In genomic region chr6:36912583-36912982, GRCh38 we compare ENCODE assay signal across 9 cellular contexts. TPM values are rescaled to one million over a fixed set of nuclear protein-coding genes. Genes with fewer than 3 reads are reported as not detected.
A peak's percentile ranks its signal among the peaks of the same experiment; 100 is the strongest.
DNase-seq lines count a peak whose midpoint lies in the region; ATAC-seq and TF ChIP-seq lines count a peak whose summit lies in the region.
"Had no signal": no experiment of that assay in that cellular context is flagged by ENCODE, and none has a peak within 500 bp of the region (broad histone marks: within the 10 kb centered on the region; RNA-seq: fewer than 3 reads in every experiment).

No MANE protein-coding gene starts in this region.

- H3K4me3 ChIP-seq in aorta (ENCODE audit: low read length in 2 of 2) = no peak overlapping the region

- no peaks in the 10 kb centered on the region for H3K27me3 ChIP-seq in aorta (ENCODE audit: control insufficient read depth in 1 of 2, insufficient read depth in 2 of 2, low read length in 1 of 2)

- H3K27me3 Mint-ChIP-seq in T-helper 17 cell (no peaks in the 10 kb centered on the region), MCF 10A (ENCODE audit: insufficient read depth, unreplicated experiment) (no peaks in the 10 kb centered on the region)
- H3K27me3 Mint-ChIP-seq: dendritic cell treated with granulocyte-macrophage colony-stimulating factor and Interleukin-4, amounts not matched to agents 40 ng/mL and 50 ng/mL, for 4 days had no signal

- no peak overlapping the region for H3K27ac ChIP-seq in aorta (ENCODE audit: low read depth in 1 of 2, low read length in 2 of 2)

- no peaks in the 10 kb centered on the region for H3K9me3 ChIP-seq in T-helper 17 cell (ENCODE audit: control insufficient read depth, low read length, poor library complexity, severe bottlenecking)
- H3K9me3 ChIP-seq in aorta (ENCODE audit: control insufficient read depth, low read length) = no peaks in the 10 kb centered on the region

- intact Hi-C loops in MCF 10A (cut with micrococcal nuclease) (loop anchor here (1.0 kb wide), 2 partner anchors 106 to 146 kb away; no protein-coding TSS in a partner anchor), aorta (cut with DNase I) (no loop called here)

- no peak for TF ChIP-seq CTCF in MCF 10A (IDR thresholded peaks at IDR 0.05; ENCODE audit: unreplicated experiment)

- CTCF ChIA-PET in MCF 10A (lab: Yijun Ruan, JAX) = interaction anchor here (0.6 to 1.1 kb wide), 3 partner anchors 17 to 105 kb away, joined by 3 to 9 read pairs (median 3); no protein-coding TSS in a partner anchor

- ATAC-seq in GM18861 (IDR thresholded peaks at IDR 0.05; ENCODE audit: unreplicated experiment) (peak; percentile 81), HG02973 (IDR thresholded peaks at IDR 0.05; ENCODE audit: unreplicated experiment) (peak; percentile 78), T-helper 17 cell (peak; percentile 91), aorta (ENCODE audit: low FRiP score) (no peak)

- H3K27ac Mint-ChIP-seq in T-helper 17 cell (peak overlapping the region; percentile 99), MCF 10A (ENCODE audit: low read depth, unreplicated experiment) (no peak overlapping the region)

- DNase-seq in T-helper 17 cell (peak; percentile 29 to 54 (median 36)), MCF 10A (ENCODE audit: unreplicated experiment) (peak; percentile 76), OCI-M1 (lab: John Stamatoyannopoulos, UW) (no peak), aorta (no peak), NCI-H1694 treated with DMSO at 0.1 percent for 48 hours (lab: John Stamatoyannopoulos, UW) (no peak)
- peak; percentile 47 to 55 (median 51) for DNase-seq in stimulated activated CD4-positive, alpha-beta T cell treated with anti-CD3 and anti-CD28 coated beads, Interleukin-12 subunit alpha, Interleukin-12 subunit beta, amount 100 ng/mL, for 48 hours (ENCODE audit: low read depth in 2 of 3, low spot score in 1 of 3)

- H3K4me1 ChIP-seq in aorta (ENCODE audit: control insufficient read depth in 1 of 2, insufficient read depth in 2 of 2, low read length in 2 of 2) = peaks cover 0 to 11% of the 10 kb centered on the region in 2 donors

- BruUV-seq in MCF 10A (replicated peaks; lab: Mats Ljungman, UMichigan) = no TSS peak

- H3K4me1 Mint-ChIP-seq in T-helper 17 cell (peaks cover 39% of the 10 kb centered on the region), MCF 10A (ENCODE audit: insufficient read depth, unreplicated experiment) (peaks cover 27% of the 10 kb centered on the region)

- H3K4me3 Mint-ChIP-seq in T-helper 17 cell (peak overlapping the region; percentile 85), MCF 10A (ENCODE audit: unreplicated experiment) (no peak overlapping the region)
- H3K4me3 Mint-ChIP-seq: dendritic cell treated with granulocyte-macrophage colony-stimulating factor and Interleukin-4, amounts not matched to agents 40 ng/mL and 50 ng/mL, for 4 days had no signal

- no peaks in the 10 kb centered on the region for H3K9me3 Mint-ChIP-seq in MCF 10A (ENCODE audit: unreplicated experiment)
- H3K9me3 Mint-ChIP-seq: dendritic cell treated with granulocyte-macrophage colony-stimulating factor and Interleukin-4, amounts not matched to agents 40 ng/mL and 50 ng/mL, for 4 days had no signal

- H3K36me3 Mint-ChIP-seq in T-helper 17 cell (ENCODE audit: low read depth) = peaks cover 6% of the 10 kb centered on the region
- peaks cover 79% of the 10 kb centered on the region for H3K36me3 Mint-ChIP-seq in MCF 10A (ENCODE audit: insufficient read depth, unreplicated experiment)

- H3K36me3 ChIP-seq in aorta (ENCODE audit: control insufficient read depth in 1 of 2, insufficient read depth in 2 of 2, low read length in 1 of 2) = peaks cover 0 to 6% of the 10 kb centered on the region in 2 donors

- POLR2A ChIA-PET in MCF 10A (lab: Yijun Ruan, JAX) = interaction anchor here (0.6 to 2.2 kb wide), 5 partner anchors 20 to 74 kb away, joined by 3 to 7 read pairs (median 3); partner anchors contain the start of genes C6orf89 and MTCH1

- WGBS in aorta, 2 donors = 79 to 84% methylated on average over 8 of the region's 8 CpGs

RNA-seq across cellular contexts. Expression of gene C6orf89, which starts 26.8 kb away (rescaled TPM):
- total RNA-seq in T-helper 17 cell (10 to 100 TPM; 30.9 to 36.4 TPM), MCF 10A (2022) (36.9 and 43.1 TPM in 2 replicates), aorta (10 to 100 TPM; 56.9 to 59.7 TPM)
- 10 to 100 TPM; 16.7 to 22.8 TPM for polyA plus RNA-seq in aorta

RNA-seq across cellular contexts. Expression of gene PPIL1, which starts 38.0 kb away (rescaled TPM):
- total RNA-seq in T-helper 17 cell = 1 to 10 TPM; 3.8 to 4.5 TPM
- total RNA-seq in MCF 10A (2022) = 53.6 and 54.9 TPM in 2 replicates
- total RNA-seq in aorta = 10 to 100 TPM; 12.0 to 13.4 TPM
- 10 to 100 TPM in 1 of 2 donors, 1 to 10 TPM in 1; 9.6 to 33.7 TPM for polyA plus RNA-seq in aorta

RNA-seq across cellular contexts. Expression of gene PI16, which starts 42.0 kb away (rescaled TPM):
- total RNA-seq in T-helper 17 cell (10 to 100 TPM; 14.5 to 28.5 TPM), MCF 10A (2022) (not detected in 2 replicates), aorta (100 to 1,000 TPM in 1 of 2 donors, 10 to 100 TPM in 1; 38.7 to 383 TPM)
- 1 to 10 TPM in 1 of 2 donors, not detected in 1; 4.4 TPM for polyA plus RNA-seq in aorta

Comparison
In these comparisons a context has a peak if more than half of its experiments do, and no peak if none do; other contexts are left out.
1. DNase-seq: peak in T-helper 17 cell (3 of 3), MCF 10A (single experiment) and stimulated activated CD4-positive, alpha-beta T cell treated with anti-CD3 and anti-CD28 coated beads, Interleukin-12 subunit alpha, Interleukin-12 subunit beta, amount 100 ng/mL, for 48 hours (3 of 3); none in OCI-M1 (single experiment), aorta (0 of 2) and NCI-H1694 treated with DMSO at 0.1 percent for 48 hours (single experiment).
2. RNA of gene PI16, which starts 42.0 kb away (total RNA-seq): 38.7 to 383 TPM in aorta and 14.5 to 28.5 TPM in T-helper 17 cell; not detected in MCF 10A; every median in the first group is over 10 times any median in the second.